7 cellular contexts compared by ENCODE assay signal in the genomic region with DNA sequence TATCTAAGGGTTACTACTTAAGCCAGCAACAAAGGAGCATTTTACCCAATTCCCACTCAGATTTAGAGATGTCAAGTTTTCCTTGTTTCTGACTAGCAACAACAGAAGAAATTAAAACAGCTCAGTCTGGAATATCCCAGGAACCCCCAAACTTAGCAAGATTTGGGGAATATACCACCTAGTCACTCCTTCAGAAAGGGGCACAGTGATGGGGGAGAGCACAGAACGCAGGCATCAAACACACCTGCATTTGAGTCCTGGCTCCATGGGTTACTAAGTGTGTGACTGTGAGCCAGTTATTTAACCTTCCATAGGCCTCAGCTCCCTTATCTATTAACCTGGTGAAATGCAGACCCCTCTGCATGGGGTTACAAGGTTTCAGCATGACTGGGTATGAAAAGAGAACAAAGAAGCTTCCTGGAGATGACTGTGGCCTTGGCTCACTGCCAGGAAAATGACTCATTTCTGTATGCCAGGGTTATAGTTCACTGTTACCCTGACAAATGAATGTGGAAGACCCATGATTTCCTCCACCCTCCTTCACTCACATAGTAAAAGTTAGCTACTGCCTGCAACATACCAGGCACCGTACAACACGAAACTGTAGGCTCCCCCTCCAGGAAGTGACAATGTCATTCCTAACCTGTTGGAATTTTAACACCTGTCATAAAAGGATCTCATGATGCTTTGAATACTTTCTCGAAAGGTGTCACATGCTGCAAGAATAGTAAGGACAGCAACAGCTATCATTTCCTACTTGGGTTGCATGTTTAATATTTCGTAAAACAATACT.
DNase-seq lines count a peak whose midpoint lies in the region; ATAC-seq, FAIRE-seq and TF ChIP-seq lines count a peak whose summit lies in the region.

No MANE protein-coding gene starts in this region.

- H3K27me3 ChIP-seq in astrocyte (ENCODE audit: insufficient read depth, low read length) (no peaks in the 10 kb centered on the region), right lobe of liver (no peaks in the 10 kb centered on the region)

- H3K4me3 Mint-ChIP-seq in astrocyte (ENCODE audit: unreplicated experiment): no peak overlapping the region

- TF ChIP-seq CTCF in astrocyte (IDR thresholded peaks at IDR 0.05; ENCODE audit: insufficient read depth, low read depth, low read length) (no peak), right lobe of liver (IDR thresholded peaks at IDR 0.05) (no peak)

- H3K27ac ChIP-seq in astrocyte (ENCODE audit: low read depth, low read length) (peak overlapping the region; percentile 94), right lobe of liver (no peak overlapping the region)

- peaks cover 5% of the 10 kb centered on the region for H3K9me3 Mint-ChIP-seq in astrocyte (ENCODE audit: unreplicated experiment)

- no peak overlapping the region for H2AFZ ChIP-seq in astrocyte (ENCODE audit: low read depth, low read length)

- no peaks in the 10 kb centered on the region for H3K27me3 Mint-ChIP-seq in astrocyte (ENCODE audit: low read depth, unreplicated experiment)

- no peaks in the 10 kb centered on the region for H3K36me3 ChIP-seq in astrocyte (ENCODE audit: insufficient read depth, low read length)
- H3K36me3 ChIP-seq in right lobe of liver: no peaks in the 10 kb centered on the region

- TF ChIP-seq POLR2A in right lobe of liver (IDR thresholded peaks at IDR 0.05): peak; percentile 21

- peaks cover 9% of the 10 kb centered on the region for H3K36me3 Mint-ChIP-seq in astrocyte (ENCODE audit: low read depth, unreplicated experiment)

- FAIRE-seq in astrocyte (lab: Jason Lieb, UNC): no peak

- H3K4me2 ChIP-seq in astrocyte (ENCODE audit: low read length): peak overlapping the region; percentile 64

- ATAC-seq in GM18520 (IDR thresholded peaks at IDR 0.05; ENCODE audit: unreplicated experiment) (peak; percentile 95), HG02870 (IDR thresholded peaks at IDR 0.05; ENCODE audit: unreplicated experiment) (peak; percentile 88), right lobe of liver (peak; percentile 58 to 89 (median 70))

- H3K27ac Mint-ChIP-seq in astrocyte (ENCODE audit: unreplicated experiment): peak overlapping the region; percentile 97

- H3K4me3 ChIP-seq in astrocyte (ENCODE audit: insufficient read depth, low read depth, low read length): no peak overlapping the region
- H3K4me3 ChIP-seq in right lobe of liver: no peak overlapping the region

- WGBS in right lobe of liver (ENCODE audit: insufficient coverage, low coverage, low lambda C conversion rate, missing lambda C conversion rate): 52% methylated on average over 5 of the region's 5 CpGs

- H3K9me3 ChIP-seq in astrocyte (ENCODE audit: insufficient read depth, low read depth, low read length) (no peaks in the 10 kb centered on the region), right lobe of liver (no peaks in the 10 kb centered on the region)

- DNase-seq in NCI-H1105 treated with DMSO at 0.1 percent for 48 hours (lab: John Stamatoyannopoulos, UW) (peak; percentile 83), T-helper 2 cell (peak in 4 of 5 experiments; percentile 7 to 96 (median 42)), astrocyte (ENCODE audit: low read depth) (peak; percentile 83), right lobe of liver (peak in 1 of 3 donors; percentile 69)
- peak; percentile 80 for DNase-seq in stimulated activated CD8-positive, alpha-beta memory T cell treated with anti-CD3 and anti-CD28 coated beads, Interleukin-15, amount 100 ng/mL, for 48 hours (ENCODE audit: low read depth in 2 of 2)

- H3K4me1 Mint-ChIP-seq in astrocyte (ENCODE audit: low read depth, unreplicated experiment): peaks cover 73% of the 10 kb centered on the region

- H3K9ac ChIP-seq in astrocyte (ENCODE audit: low read length): peak overlapping the region; percentile 74

- H3K79me2 ChIP-seq in astrocyte (ENCODE audit: insufficient read depth, low read length): peaks cover 6% of the 10 kb centered on the region

- intact Hi-C loops in right lobe of liver (cut with DNase I): no loop called here

- H3K4me1 ChIP-seq in astrocyte (ENCODE audit: insufficient read depth, low read length) (peaks cover 29% of the 10 kb centered on the region), right lobe of liver (no peaks in the 10 kb centered on the region)

- H4K20me1 ChIP-seq in astrocyte (ENCODE audit: insufficient read depth, low read length): no peaks in the 10 kb centered on the region
